ENCODE assay signal across 1 cellular context in the genomic region with DNA sequence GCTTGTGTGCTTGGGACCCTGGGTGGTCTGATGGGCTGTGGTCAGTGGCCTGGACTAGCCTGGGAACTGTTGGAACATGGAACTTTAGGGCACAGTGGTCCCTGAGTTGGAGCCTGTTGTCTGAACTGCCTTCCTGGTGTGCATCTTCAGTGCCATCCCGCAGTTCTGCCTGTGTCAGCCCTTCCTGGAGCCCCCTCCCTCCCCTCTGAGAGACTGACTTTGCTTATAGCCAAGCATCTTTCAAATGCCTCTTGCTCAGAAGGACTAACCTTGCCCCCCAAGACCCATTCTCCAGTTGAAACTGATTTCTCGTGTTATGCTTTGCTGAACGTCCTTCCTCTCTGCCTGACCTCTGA.
TF ChIP-seq lines count a peak whose summit lies in the region.

No MANE protein-coding gene starts in this region.

TF ChIP-seq in GM12878, 131 proteins besides CTCF, POLR2A, EP300 and RAD21:
- TF ChIP-seq GATAD2B (conservative IDR thresholded peaks at IDR 0.05; ENCODE audit: low read depth) (no peak), ZNF622 (IDR thresholded peaks at IDR 0.05) (no peak), FOXK2 (IDR thresholded peaks at IDR 0.05) (no peak), NFIC (IDR thresholded peaks at IDR 0.05; ENCODE audit: low read depth, low read length) (no peak), HCFC1 (IDR thresholded peaks at IDR 0.05; ENCODE audit: low read length) (no peak), KDM1A (IDR thresholded peaks at IDR 0.05; ENCODE audit: borderline replicate concordance) (no peak), ETV6 (conservative IDR thresholded peaks at IDR 0.05 in 1 of 2, IDR thresholded peaks at IDR 0.05 in 1 of 2; ENCODE audit: borderline replicate concordance in 1 of 2, low read depth in 1 of 2) (no peak), MTA3 (IDR thresholded peaks at IDR 0.05; ENCODE audit: borderline replicate concordance, low read length) (no peak), MYC (IDR thresholded peaks at IDR 0.05; ENCODE audit: insufficient read depth, insufficient read length, insufficient replicate concordance, low read length, severe bottlenecking) (no peak), POLR2AphosphoS2 (IDR thresholded peaks at IDR 0.05; ENCODE audit: low read depth, low read length) (no peak), YY1 (IDR thresholded peaks at IDR 0.05; ENCODE audit: low read depth, low read length) (no peak), TAF1 (IDR thresholded peaks at IDR 0.05; ENCODE audit: borderline replicate concordance, low read depth, low read length) (no peak), JUND (IDR thresholded peaks at IDR 0.05; ENCODE audit: low read depth, low read length) (no peak), MTA2 (IDR thresholded peaks at IDR 0.05; ENCODE audit: low read depth) (no peak)
- TF ChIP-seq, protein P1, sequence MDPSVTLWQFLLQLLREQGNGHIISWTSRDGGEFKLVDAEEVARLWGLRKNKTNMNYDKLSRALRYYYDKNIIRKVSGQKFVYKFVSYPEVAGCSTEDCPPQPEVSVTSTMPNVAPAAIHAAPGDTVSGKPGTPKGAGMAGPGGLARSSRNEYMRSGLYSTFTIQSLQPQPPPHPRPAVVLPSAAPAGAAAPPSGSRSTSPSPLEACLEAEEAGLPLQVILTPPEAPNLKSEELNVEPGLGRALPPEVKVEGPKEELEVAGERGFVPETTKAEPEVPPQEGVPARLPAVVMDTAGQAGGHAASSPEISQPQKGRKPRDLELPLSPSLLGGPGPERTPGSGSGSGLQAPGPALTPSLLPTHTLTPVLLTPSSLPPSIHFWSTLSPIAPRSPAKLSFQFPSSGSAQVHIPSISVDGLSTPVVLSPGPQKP (IDR thresholded peaks at IDR 0.05; ENCODE audit: low read depth, low read length): no peak
- TF ChIP-seq, protein P2, sequence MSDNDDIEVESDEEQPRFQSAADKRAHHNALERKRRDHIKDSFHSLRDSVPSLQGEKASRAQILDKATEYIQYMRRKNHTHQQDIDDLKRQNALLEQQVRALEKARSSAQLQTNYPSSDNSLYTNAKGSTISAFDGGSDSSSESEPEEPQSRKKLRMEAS (IDR thresholded peaks at IDR 0.05; ENCODE audit: low read depth, low read length): no peak
- TF ChIP-seq, protein P3, sequence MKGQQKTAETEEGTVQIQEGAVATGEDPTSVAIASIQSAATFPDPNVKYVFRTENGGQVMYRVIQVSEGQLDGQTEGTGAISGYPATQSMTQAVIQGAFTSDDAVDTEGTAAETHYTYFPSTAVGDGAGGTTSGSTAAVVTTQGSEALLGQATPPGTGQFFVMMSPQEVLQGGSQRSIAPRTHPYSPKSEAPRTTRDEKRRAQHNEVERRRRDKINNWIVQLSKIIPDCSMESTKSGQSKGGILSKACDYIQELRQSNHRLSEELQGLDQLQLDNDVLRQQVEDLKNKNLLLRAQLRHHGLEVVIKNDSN (IDR thresholded peaks at IDR 0.05; ENCODE audit: borderline replicate concordance, extremely low read length, insufficient read depth, low read depth, low read length): no peak
